ENCODE assay signal across 10 cellular contexts in the genomic region with DNA sequence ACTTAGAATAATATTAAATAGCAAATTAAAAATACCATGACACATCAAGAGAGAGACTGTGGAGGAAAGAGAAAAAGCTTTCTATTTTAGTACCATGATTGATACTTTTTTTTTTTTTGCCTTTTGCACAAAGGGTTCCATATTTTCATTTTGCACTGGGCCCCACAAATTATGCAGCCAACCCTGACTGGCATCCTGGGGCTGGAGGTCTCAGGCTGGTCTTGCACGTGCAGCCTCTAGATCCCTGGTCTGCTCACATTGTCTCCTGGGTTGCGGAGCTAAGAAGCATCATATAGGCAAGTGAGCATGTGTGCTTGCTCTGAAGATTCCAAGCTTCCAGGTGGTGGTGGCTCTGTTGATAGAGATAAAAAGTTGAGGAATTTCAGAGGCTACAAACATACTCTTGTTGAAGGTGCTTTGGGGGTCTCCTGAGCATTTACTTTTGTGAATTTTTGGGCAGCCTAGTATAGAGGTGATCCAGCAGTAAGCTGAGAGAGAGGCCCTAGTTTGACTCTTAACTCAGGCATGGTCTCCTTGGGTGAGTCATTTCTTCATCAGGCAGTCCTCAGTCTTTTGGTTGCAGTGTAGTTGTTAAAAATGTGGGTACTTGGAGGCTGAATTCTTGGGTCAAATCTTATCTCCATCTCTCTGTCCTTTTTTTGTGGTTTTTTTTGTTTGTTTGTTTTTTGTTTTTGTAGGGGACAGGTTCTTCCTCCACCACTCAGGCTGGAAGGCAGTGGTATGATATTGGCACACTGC. TPM values are rescaled to one million over a fixed set of nuclear protein-coding genes. Genes with fewer than 3 reads are reported as not detected.
DNase-seq lines count a peak whose midpoint lies in the region; ATAC-seq, FAIRE-seq and TF ChIP-seq lines count a peak whose summit lies in the region.
"Had no signal": no experiment of that assay in that cellular context is flagged by ENCODE, and none has a peak within 500 bp of the region (broad histone marks: within the 10 kb centered on the region; RNA-seq: fewer than 3 reads in every experiment).

No MANE protein-coding gene starts in this region.

- TF ChIP-seq POLR2A in GM12878 (IDR thresholded peaks at IDR 0.05; ENCODE audit: low read depth, low read length) = no peak

- H3K9me2 ChIP-seq in OCI-LY1 (ENCODE audit: low read depth, low read length) = no peaks in the 10 kb centered on the region

- H3K27me3 ChIP-seq in OCI-LY1 (ENCODE audit: insufficient read depth, low read length) = no peaks in the 10 kb centered on the region
- H3K27me3 ChIP-seq in GM12878 (replicated peaks in 1 of 2; ENCODE audit: control insufficient read depth in 2 of 2, insufficient read depth in 2 of 2, low read length in 1 of 2) = no peaks in the 10 kb centered on the region
- H3K27me3 ChIP-seq in skeletal muscle satellite cell (ENCODE audit: control insufficient read depth, insufficient read depth, low read length) = no peaks in the 10 kb centered on the region

- no peak for TF ChIP-seq CTCF in OCI-LY1 (IDR thresholded peaks at IDR 0.05; ENCODE audit: low read length)
- no peak for TF ChIP-seq CTCF in GM12878 (IDR thresholded peaks at IDR 0.05 in 2 of 3, conservative IDR thresholded peaks at IDR 0.05 in 1 of 3; ENCODE audit: control insufficient read depth in 2 of 3, extremely low read depth in 1 of 3, insufficient read depth in 1 of 3, low read depth in 3 of 3, low read length in 3 of 3)

- peaks cover 28% of the 10 kb centered on the region for H3K79me2 ChIP-seq in OCI-LY1 (ENCODE audit: insufficient read depth, low read length)
- peaks cover 71% of the 10 kb centered on the region for H3K79me2 ChIP-seq in GM12878 (ENCODE audit: control insufficient read depth, insufficient read depth, low read length)

- no peak overlapping the region for H2AFZ ChIP-seq in OCI-LY1 (ENCODE audit: low read length)
- no peak overlapping the region for H2AFZ ChIP-seq in GM12878 (ENCODE audit: control insufficient read depth, low read depth, low read length)

- peak overlapping the region; percentile 41 for H3K4me3 Mint-ChIP-seq in activated T-cell treated with anti-CD3 and anti-CD28 coated beads, Interleukin-2, amount 50 U/mL, for 24 hours

- no peaks in the 10 kb centered on the region for H3K27me3 Mint-ChIP-seq in activated T-cell treated with anti-CD3 and anti-CD28 coated beads, Interleukin-2, amount 50 U/mL, for 24 hours

- H3K36me3 ChIP-seq in OCI-LY1 (ENCODE audit: insufficient read depth, low read length) = peaks cover 28% of the 10 kb centered on the region; the same call in 1 of the 2 replicates
- peaks cover 7 to 32% of the 10 kb centered on the region in 2 experiments; a peak in 3 of 4 replicates for H3K36me3 ChIP-seq in GM12878 (ENCODE audit: control insufficient read depth in 2 of 2, insufficient read depth in 2 of 2, low read length in 1 of 2)
- peaks cover 49% of the 10 kb centered on the region for H3K36me3 ChIP-seq in skeletal muscle satellite cell (ENCODE audit: insufficient read depth, low read length)

- peaks cover 59% of the 10 kb centered on the region for H3K36me3 Mint-ChIP-seq in activated T-cell treated with anti-CD3 and anti-CD28 coated beads, Interleukin-2, amount 50 U/mL, for 24 hours (ENCODE audit: low read depth)

- TF ChIP-seq RAD21 in GM12878 (IDR thresholded peaks at IDR 0.05; ENCODE audit: insufficient read depth, low read depth, low read length) = no peak

- H3K4me1 ChIP-seq in OCI-LY1 (ENCODE audit: insufficient read depth, low read length, severe bottlenecking) (peaks cover 100% of the 10 kb centered on the region), GM12878 (ENCODE audit: control insufficient read depth, insufficient read depth, low read length) (peaks cover 70% of the 10 kb centered on the region), skeletal muscle satellite cell (ENCODE audit: control insufficient read depth, insufficient read depth, low read length) (peaks cover 53% of the 10 kb centered on the region)

- DNase-seq in activated T-cell treated with anti-CD3 and anti-CD28 coated beads, Interleukin-2, amount 50 U/mL, for 24 hours = no peak
- DNase-seq in activated T-cell treated with anti-CD3 and anti-CD28 coated beads for 4 hours (no peak), GM12878 (ENCODE audit: low read depth, low spot score) (no peak), NCI-H345 (lab: John Stamatoyannopoulos, UW) (no peak), SKM-1 treated with dmso at 0.1 percent for 144 hours (lab: John Stamatoyannopoulos, UW; ENCODE audit: unreplicated experiment) (no peak)
- DNase-seq: NCI-H2029 treated with DMSO at 0.1 percent for 48 hours had no signal

- H3K27ac ChIP-seq in OCI-LY1 (ENCODE audit: low read depth, low read length, poor library complexity, severe bottlenecking) = peak overlapping the region; percentile 90
- no peak overlapping the region for H3K27ac ChIP-seq in GM12878 (ENCODE audit: control insufficient read depth, insufficient read depth)

- RAD21 ChIA-PET in GM12878 (lab: Charles Lee; ENCODE audit: unreplicated experiment) = interaction anchor here (1.7 to 10.3 kb wide), 2 partner anchors 15 to 20 kb away, joined by 5 to 77 read pairs; no protein-coding TSS in a partner anchor

- H4K20me1 ChIP-seq in OCI-LY1 (ENCODE audit: insufficient read depth, low read length) (no peaks in the 10 kb centered on the region), GM12878 (ENCODE audit: control insufficient read depth, insufficient read depth) (no peaks in the 10 kb centered on the region)

- WGBS in GM12878 (ENCODE audit: insufficient coverage, insufficient replicate concordance, low lambda C conversion rate, missing lambda C conversion rate) = 72% methylated on average over 2 of the region's 2 CpGs

- peaks cover 82% of the 10 kb centered on the region for H3K4me1 Mint-ChIP-seq in activated T-cell treated with anti-CD3 and anti-CD28 coated beads, Interleukin-2, amount 50 U/mL, for 24 hours (ENCODE audit: low read depth)

- H3K9me3 Mint-ChIP-seq in activated T-cell treated with anti-CD3 and anti-CD28 coated beads, Interleukin-2, amount 50 U/mL, for 24 hours = no peaks in the 10 kb centered on the region

- H3K4me2 ChIP-seq in OCI-LY1 (ENCODE audit: low read length) = peak overlapping the region; percentile 29; the same call in 1 of the 2 replicates
- no peak overlapping the region for H3K4me2 ChIP-seq in GM12878 (ENCODE audit: control insufficient read depth, insufficient read depth)
- H3K4me2 ChIP-seq in skeletal muscle satellite cell (ENCODE audit: low read length) = peak overlapping the region; percentile 6

- POLR2A ChIA-PET in GM12878 (lab: Charles Lee) = interaction anchor here (0.5 to 1.2 kb wide), 3 partner anchors 18 to 164 kb away, joined by 3 to 7 read pairs (median 4); no protein-coding TSS in a partner anchor

- intact Hi-C loops in GM12878 (cut with micrococcal nuclease; ENCODE audit: unreplicated experiment) = no loop called here

- H3K4me3 ChIP-seq in OCI-LY1 (ENCODE audit: low read depth, low read length, poor library complexity, severe bottlenecking) (no peak overlapping the region), GM12878 (no peak overlapping the region), skeletal muscle satellite cell (ENCODE audit: low read length) (no peak overlapping the region)

- ATAC-seq in GM12878 = no peak
- ATAC-seq in HG03175 (IDR thresholded peaks at IDR 0.05; ENCODE audit: unreplicated experiment) = no peak

- H3F3A ChIP-seq in OCI-LY1 (ENCODE audit: insufficient read depth, low read length) = no peaks in the 10 kb centered on the region

- CTCF ChIA-PET in GM12878 (lab: Yijun Ruan, JAX) = interaction anchor here (1.2 kb wide), 1 partner anchor 10 kb away, joined by 4 read pairs; no protein-coding TSS in a partner anchor

- peak overlapping the region; percentile 93 for H3K27ac Mint-ChIP-seq in activated T-cell treated with anti-CD3 and anti-CD28 coated beads, Interleukin-2, amount 50 U/mL, for 24 hours

- BruUV-seq in GM12878 (replicated peaks; lab: Mats Ljungman, UMichigan) = no TSS peak

- TF ChIP-seq EP300 in GM12878 (IDR thresholded peaks at IDR 0.05; ENCODE audit: borderline replicate concordance in 1 of 2, control insufficient read depth in 1 of 2, low read depth in 2 of 2, low read length in 2 of 2) = no peak

- H3K9me3 ChIP-seq in OCI-LY1 (ENCODE audit: low read length) (no peaks in the 10 kb centered on the region), GM12878 (replicated peaks; ENCODE audit: control insufficient read depth, insufficient read depth, low read length) (no peaks in the 10 kb centered on the region), skeletal muscle satellite cell (replicated peaks; ENCODE audit: low read length) (no peaks in the 10 kb centered on the region)

- FAIRE-seq in GM12878 (lab: Jason Lieb, UNC) = no peak
- FAIRE-seq: TTC549 had no signal

- H3K9ac ChIP-seq in OCI-LY1 (ENCODE audit: low read length) (peak overlapping the region; percentile 31; the same call in 1 of the 2 replicates), GM12878 (ENCODE audit: control insufficient read depth, insufficient read depth, low read length) (no peak overlapping the region), skeletal muscle satellite cell (ENCODE audit: low read depth, low read length) (no peak overlapping the region)

- SMC1A ChIA-PET in GM12878 (lab: Charles Lee; ENCODE audit: uncharacterized antibody, unreplicated experiment) = interaction anchor here (1.0 to 3.3 kb wide), 4 partner anchors 11 to 207 kb away, joined by 3 to 18 read pairs (median 4); no protein-coding TSS in a partner anchor

- in situ Hi-C loops in GM12878 (cut with MboI) = loop anchor here (25.0 kb wide), 1 partner anchor 1309 kb away; the partner anchor contains the start of gene DENND4A

TF ChIP-seq in GM12878, 131 proteins besides CTCF, POLR2A, EP300 and RAD21 (continues in another document):
- TF ChIP-seq CHD1 (IDR thresholded peaks at IDR 0.05; ENCODE audit: low read depth, low read length) (no peak), ATF7 (IDR thresholded peaks at IDR 0.05; ENCODE audit: low read depth) (no peak)

RNA-seq across cellular contexts. Expression of gene SMAD3, which starts 31.3 kb away (rescaled TPM):
- 119 and 128 TPM in 2 replicates for total RNA-seq in GM12878 (2013; cell fraction: nucleolus; rRNA removed)
- total RNA-seq in GM12878 (2014; rRNA removed) = 12.2 and 15.6 TPM in 2 replicates
- total RNA-seq in GM12878 (2014; rRNA removed; fragmentation: Illumina TruSeq; extraction: Trizol) = 11.7 and 13.3 TPM in 2 replicates
- 39.9 and 40.0 TPM in 2 replicates for total RNA-seq in GM12878 (2021)
- polyA plus RNA-seq in GM12878 (2011; ENCODE audit: low read depth) = 17.0 TPM
- polyA plus RNA-seq in GM12878 (2011; rRNA removed) = 15.0 and 28.2 TPM in 2 replicates
- polyA plus RNA-seq in GM12878 (2011; cell fraction: cytosol; rRNA removed) = 21.5 and 22.5 TPM in 2 replicates
- polyA plus RNA-seq in GM12878 (2011; cell fraction: nucleus; rRNA removed) = 85.6 and 92.9 TPM in 2 replicates
- 41.6 and 42.7 TPM in 2 replicates for polyA plus RNA-seq in GM12878 (2012)
- polyA plus RNA-seq in GM12878 (2014; fragmentation: Illumina TruSeq; extraction: Trizol) = 31.9 and 43.2 TPM in 2 replicates
- polyA plus RNA-seq in GM12878 (2014; fragmentation: Nextera tagmentation; extraction: Ambion mirVana) = 1 to 10 TPM; 5.6 to 6.6 TPM
- polyA plus RNA-seq in GM12878 (2014; rRNA removed) = 22.4 and 27.7 TPM in 2 replicates
- 10 to 100 TPM in 1 of 2 experiments, 1 to 10 TPM in 1; 8.0 to 18.7 TPM for polyA plus RNA-seq in GM12878 (2016; fragmentation: Nextera tagmentation; extraction: Ambion mirVana)
- polyA minus RNA-seq in GM12878 (2011; rRNA and poly(A)+ RNA removed) = 23.3 and 26.4 TPM in 2 replicates
- polyA minus RNA-seq in GM12878 (2011; cell fraction: cytosol; rRNA and poly(A)+ RNA removed) = 11.1 and 14.3 TPM in 2 replicates
- 17.3 and 26.6 TPM in 2 replicates for polyA minus RNA-seq in GM12878 (2011; cell fraction: nucleus; rRNA and poly(A)+ RNA removed)
- total RNA-seq in skeletal muscle satellite cell (2012; rRNA removed) = 18.3 and 32.1 TPM in 2 replicates
